Comparison of ENCODE assay signal across 19 cellular contexts in genomic region chr10:88508054-88508453, GRCh38.
DNase-seq lines count a peak whose midpoint lies in the region; ATAC-seq, FAIRE-seq and TF ChIP-seq lines count a peak whose summit lies in the region.
"Had no signal": no experiment of that assay in that cellular context is flagged by ENCODE, and none has a peak within 500 bp of the region (broad histone marks: within the 10 kb centered on the region; RNA-seq: fewer than 3 reads in every experiment).

No MANE protein-coding gene starts in this region.

- no peaks in the 10 kb centered on the region for H3K27me3 Mint-ChIP-seq in stimulated activated naive B cell treated with anti-CD40 and anti-IgM and Interleukin-4, amounts not matched to agents 10 μg/mL and 1 μg/mL and 100 μg/mL, for 72 hours
- H3K27me3 Mint-ChIP-seq: CD4-positive, alpha-beta memory T cell had no signal

- FAIRE-seq in GM12892 (lab: Jason Lieb, UNC) (peak; percentile 14), GM12878 (lab: Jason Lieb, UNC) (no peak), HTR-8/SVneo (lab: Jason Lieb, UNC) (no peak)
- FAIRE-seq: GM19239, H1 had no signal

- RAD21 ChIA-PET in GM12878 (lab: Charles Lee; ENCODE audit: unreplicated experiment) = interaction anchor here (1.2 kb wide), 1 partner anchor 46 kb away, joined by 3 read pairs; no protein-coding TSS in a partner anchor

- peaks cover 3 to 11% of the 10 kb centered on the region in 2 donors for H3K4me1 Mint-ChIP-seq in stimulated activated naive B cell treated with anti-CD40 and anti-IgM and Interleukin-4, amounts not matched to agents 10 μg/mL and 1 μg/mL and 100 μg/mL, for 72 hours
- H3K4me1 Mint-ChIP-seq: CD4-positive, alpha-beta memory T cell had no signal

- no TSS peak for BruUV-seq in GM12878 (replicated peaks; lab: Mats Ljungman, UMichigan)

- ATAC-seq in GM12878 = peak; percentile 54; the same call in 2 of the 3 replicates
- ATAC-seq in stimulated activated naive B cell treated with anti-CD40 and anti-IgM and Interleukin-4, amounts not matched to agents 10 μg/mL and 1 μg/mL and 100 μg/mL, for 72 hours (replicated peaks) = peak; percentile 55 to 70

- H3K36me3 ChIP-seq in GM12878 (ENCODE audit: control insufficient read depth in 2 of 2, insufficient read depth in 2 of 2, low read length in 1 of 2) (no peaks in the 10 kb centered on the region), ovary (no peaks in the 10 kb centered on the region)

- H3K36me3 Mint-ChIP-seq in stimulated activated naive B cell treated with anti-CD40 and anti-IgM and Interleukin-4, amounts not matched to agents 10 μg/mL and 1 μg/mL and 100 μg/mL, for 72 hours = peaks cover 0 to 4% of the 10 kb centered on the region in 2 donors
- H3K36me3 Mint-ChIP-seq: CD4-positive, alpha-beta memory T cell had no signal

- no peak overlapping the region for H2AFZ ChIP-seq in GM12878 (ENCODE audit: control insufficient read depth, low read depth, low read length)
- H2AFZ ChIP-seq: GM23248 had no signal

- H3K9me3 ChIP-seq in GM12878 (replicated peaks; ENCODE audit: control insufficient read depth, insufficient read depth, low read length) (no peaks in the 10 kb centered on the region), ovary (no peaks in the 10 kb centered on the region)

- 17% methylated on average over 3 of the region's 3 CpGs for WGBS in GM12878 (ENCODE audit: insufficient coverage, insufficient replicate concordance, low lambda C conversion rate, missing lambda C conversion rate)
- WGBS in ovary, 3 donors = 87 to 89% (median 88%) methylated on average over 3 of the region's 3 CpGs

- no peaks in the 10 kb centered on the region for H3K79me2 ChIP-seq in GM12878 (ENCODE audit: control insufficient read depth, insufficient read depth, low read length)

- POLR2A ChIA-PET in GM12878 (lab: Charles Lee) = no interaction called here

- in situ Hi-C loops in GM12878 (cut with MboI) = no loop called here

- H4K20me1 ChIP-seq in GM12878 (ENCODE audit: control insufficient read depth, insufficient read depth) = no peaks in the 10 kb centered on the region

- no peak for TF ChIP-seq POLR2A in GM12892 (IDR thresholded peaks at IDR 0.05; ENCODE audit: low read depth, low read length)
- no peak for TF ChIP-seq POLR2A in GM12878 (IDR thresholded peaks at IDR 0.05; ENCODE audit: low read depth, low read length)
- TF ChIP-seq POLR2A in ovary (IDR thresholded peaks at IDR 0.05) = no peak

- no peak overlapping the region for H3K9ac ChIP-seq in GM12878 (ENCODE audit: control insufficient read depth, insufficient read depth, low read length)
- H3K9ac ChIP-seq: GM23248 had no signal

- H3K4me3 Mint-ChIP-seq in stimulated activated naive B cell treated with anti-CD40 and anti-IgM and Interleukin-4, amounts not matched to agents 10 μg/mL and 1 μg/mL and 100 μg/mL, for 72 hours = no peak overlapping the region
- H3K4me3 Mint-ChIP-seq: CD4-positive, alpha-beta memory T cell had no signal

- TF ChIP-seq CTCF in GM12878 (IDR thresholded peaks at IDR 0.05 in 2 of 3, conservative IDR thresholded peaks at IDR 0.05 in 1 of 3; ENCODE audit: control insufficient read depth in 2 of 3, extremely low read depth in 1 of 3, insufficient read depth in 1 of 3, low read depth in 3 of 3, low read length in 3 of 3) = no peak
- no peak for TF ChIP-seq CTCF in ovary (IDR thresholded peaks at IDR 0.05)

- no peaks in the 10 kb centered on the region for H3K27me3 ChIP-seq in GM12878 (replicated peaks in 1 of 2; ENCODE audit: control insufficient read depth in 2 of 2, insufficient read depth in 2 of 2, low read length in 1 of 2)
- H3K27me3 ChIP-seq in ovary = no peaks in the 10 kb centered on the region

- no peak overlapping the region for H3K27ac Mint-ChIP-seq in stimulated activated naive B cell treated with anti-CD40 and anti-IgM and Interleukin-4, amounts not matched to agents 10 μg/mL and 1 μg/mL and 100 μg/mL, for 72 hours
- H3K27ac Mint-ChIP-seq: CD4-positive, alpha-beta memory T cell had no signal

- H3K4me1 ChIP-seq in GM12878 (ENCODE audit: control insufficient read depth, insufficient read depth, low read length) (no peaks in the 10 kb centered on the region; the same call in 1 of the 2 replicates), ovary (ENCODE audit: insufficient read depth) (no peaks in the 10 kb centered on the region)

- no peak for TF ChIP-seq RAD21 in GM12878 (IDR thresholded peaks at IDR 0.05; ENCODE audit: insufficient read depth, low read depth, low read length)

- no peak overlapping the region for H3K4me2 ChIP-seq in GM12878 (ENCODE audit: control insufficient read depth, insufficient read depth)

- no peak for TF ChIP-seq EP300 in GM12878 (IDR thresholded peaks at IDR 0.05; ENCODE audit: borderline replicate concordance in 1 of 2, control insufficient read depth in 1 of 2, low read depth in 2 of 2, low read length in 2 of 2)
- no peak for TF ChIP-seq EP300 in ovary (IDR thresholded peaks at IDR 0.05)

- CTCF ChIA-PET in GM12878 (lab: Yijun Ruan, JAX) = interaction anchor here (1.0 to 1.5 kb wide), 2 partner anchors 16 to 288 kb away, joined by 3 read pairs; no protein-coding TSS in a partner anchor

- H3K4me3 ChIP-seq in GM12878 (no peak overlapping the region), ovary (no peak overlapping the region)
- H3K4me3 ChIP-seq: GM23248 had no signal

- DNase-seq in GM12892 (ENCODE audit: insufficient read length) = no peak
- peak; percentile 12 for DNase-seq in NCI-H69 (lab: John Stamatoyannopoulos, UW)
- no peak for DNase-seq in GM12878 (ENCODE audit: low read depth, low spot score)
- DNase-seq in stimulated activated naive B cell treated with anti-CD40 and anti-IgM and Interleukin-4, amounts not matched to agents 10 μg/mL and 1 μg/mL and 100 μg/mL, for 72 hours = no peak
- no peak for DNase-seq in HTR-8/SVneo (ENCODE audit: insufficient read length, low spot score)
- DNase-seq in ovary = no peak
- no peak for DNase-seq in NCI-H774 (lab: John Stamatoyannopoulos, UW)
- DNase-seq: C1 segment of cervical spinal cord; Calu3; CD4-positive, alpha-beta memory T cell; COR-L47; DMS79; EL; GDM1; GM23248; H7; HCEC 1CT had no signal

- H3K9me3 Mint-ChIP-seq in stimulated activated naive B cell treated with anti-CD40 and anti-IgM and Interleukin-4, amounts not matched to agents 10 μg/mL and 1 μg/mL and 100 μg/mL, for 72 hours = no peaks in the 10 kb centered on the region

- SMC1A ChIA-PET in GM12878 (lab: Charles Lee; ENCODE audit: uncharacterized antibody, unreplicated experiment) = interaction anchor here (0.7 to 1.5 kb wide), 7 partner anchors 10 to 417 kb away, joined by 3 to 4 read pairs (median 3); no protein-coding TSS in a partner anchor

- intact Hi-C loops in GM12878 (cut with micrococcal nuclease; ENCODE audit: unreplicated experiment) = no loop called here
- intact Hi-C loops in ovary (cut with DNase I) = no loop called here

- H3K27ac ChIP-seq in GM12878 (ENCODE audit: control insufficient read depth, insufficient read depth) (no peak overlapping the region), ovary (no peak overlapping the region)
- H3K27ac ChIP-seq: GM23248 had no signal

TF ChIP-seq in GM12878, 131 proteins besides CTCF, POLR2A, EP300 and RAD21 (continues in another document):
- no peak for TF ChIP-seq TARDBP (IDR thresholded peaks at IDR 0.05; ENCODE audit: borderline replicate concordance)
- no peak for TF ChIP-seq NKRF (conservative IDR thresholded peaks at IDR 0.05)
- no peak for TF ChIP-seq ELK1 (IDR thresholded peaks at IDR 0.05; ENCODE audit: low read depth, low read length)
- TF ChIP-seq BCL11A (IDR thresholded peaks at IDR 0.05; ENCODE audit: low read depth, low read length) = no peak
- no peak for TF ChIP-seq ZNF207 (IDR thresholded peaks at IDR 0.05; ENCODE audit: borderline replicate concordance)
- TF ChIP-seq, protein P1, sequence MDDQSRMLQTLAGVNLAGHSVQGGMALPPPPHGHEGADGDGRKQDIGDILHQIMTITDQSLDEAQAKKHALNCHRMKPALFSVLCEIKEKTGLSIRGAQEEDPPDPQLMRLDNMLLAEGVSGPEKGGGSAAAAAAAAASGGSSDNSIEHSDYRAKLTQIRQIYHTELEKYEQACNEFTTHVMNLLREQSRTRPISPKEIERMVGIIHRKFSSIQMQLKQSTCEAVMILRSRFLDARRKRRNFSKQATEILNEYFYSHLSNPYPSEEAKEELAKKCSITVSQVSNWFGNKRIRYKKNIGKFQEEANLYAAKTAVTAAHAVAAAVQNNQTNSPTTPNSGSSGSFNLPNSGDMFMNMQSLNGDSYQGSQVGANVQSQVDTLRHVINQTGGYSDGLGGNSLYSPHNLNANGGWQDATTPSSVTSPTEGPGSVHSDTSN (IDR thresholded peaks at IDR 0.05; ENCODE audit: insufficient replicate concordance, low read depth, low read length) = no peak
- no peak for TF ChIP-seq STAT1 (conservative IDR thresholded peaks at IDR 0.05)
